16 cellular contexts compared by ENCODE assay signal in genomic region chr1:64183380-64183984, GRCh38. TPM values are rescaled to one million over a fixed set of nuclear protein-coding genes. Genes with fewer than 3 reads are reported as not detected.
A peak's percentile ranks its signal among the peaks of the same experiment; 100 is the strongest.
DNase-seq lines count a peak whose midpoint lies in the region; ATAC-seq and TF ChIP-seq lines count a peak whose summit lies in the region.
"Had no signal": no experiment of that assay in that cellular context is flagged by ENCODE, and none has a peak within 500 bp of the region (broad histone marks: within the 10 kb centered on the region; RNA-seq: fewer than 3 reads in every experiment).

No MANE protein-coding gene starts in this region.

- H3K27me3 ChIP-seq in GM23338 (ENCODE audit: insufficient read depth) (no peaks in the 10 kb centered on the region), neutrophil (no peaks in the 10 kb centered on the region)

- no peaks in the 10 kb centered on the region for H3K79me2 ChIP-seq in GM23338 (replicated peaks; ENCODE audit: insufficient read depth)

- H2AFZ ChIP-seq in GM23338: no peak overlapping the region

- no peaks in the 10 kb centered on the region; the same call in 1 of the 2 replicates for H3K9me2 ChIP-seq in GM23338 (ENCODE audit: insufficient read depth)

- no peak overlapping the region for H3K4me3 Mint-ChIP-seq in GM23338
- H3K4me3 Mint-ChIP-seq: natural killer cell treated with Interleukin-12 subunit alpha and Interleukin-12 subunit beta and Interleukin-15 and Interleukin-18, amount 100 ng/mL, for 72 hours; type B pancreatic cell had no signal

- TF ChIP-seq CTCF in GM23338 (conservative IDR thresholded peaks at IDR 0.05; ENCODE audit: low read depth in 2 of 2) (no peak), choroid plexus epithelial cell (conservative IDR thresholded peaks at IDR 0.05; ENCODE audit: low read depth, low read length) (no peak), neutrophil (IDR thresholded peaks at IDR 0.05) (no peak)

- ATAC-seq in GM23338: peak; percentile 73
- no peak for ATAC-seq in GM19395 (IDR thresholded peaks at IDR 0.05; ENCODE audit: unreplicated experiment)
- ATAC-seq in HG03135 (IDR thresholded peaks at IDR 0.05; ENCODE audit: unreplicated experiment): no peak
- ATAC-seq: HCT116; natural killer cell treated with Interleukin-12 subunit alpha and Interleukin-12 subunit beta and Interleukin-15 and Interleukin-18, amount 100 ng/mL, for 72 hours had no signal

- no peak overlapping the region for H3K4me2 ChIP-seq in GM23338

- peaks cover 10% of the 10 kb centered on the region for H3K27me3 Mint-ChIP-seq in GM23338 (ENCODE audit: insufficient read depth, low read depth, poor library complexity)
- H3K27me3 Mint-ChIP-seq: type B pancreatic cell had no signal

- no peaks in the 10 kb centered on the region for H3K36me3 ChIP-seq in GM23338 (ENCODE audit: insufficient read depth)
- no peaks in the 10 kb centered on the region for H3K36me3 ChIP-seq in neutrophil

- H3K27ac ChIP-seq in GM23338 (ENCODE audit: low read depth): no peak overlapping the region
- peak overlapping the region; percentile 44 for H3K27ac ChIP-seq in neutrophil

- no peaks in the 10 kb centered on the region for H3K9me3 Mint-ChIP-seq in GM23338
- H3K9me3 Mint-ChIP-seq: natural killer cell treated with Interleukin-12 subunit alpha and Interleukin-12 subunit beta and Interleukin-15 and Interleukin-18, amount 100 ng/mL, for 72 hours; type B pancreatic cell had no signal

- H3K4me3 ChIP-seq in GM23338 (no peak overlapping the region), choroid plexus epithelial cell (ENCODE audit: low read depth, low read length) (no peak overlapping the region), neutrophil (ENCODE audit: low read depth in 1 of 2, low read length in 1 of 2) (no peak overlapping the region)

- H3K4me1 Mint-ChIP-seq in GM23338: peaks cover 23% of the 10 kb centered on the region

- H4K20me1 ChIP-seq in GM23338 (replicated peaks; ENCODE audit: insufficient read depth): no peaks in the 10 kb centered on the region

- H3K4me1 ChIP-seq in GM23338 (ENCODE audit: insufficient read depth) (peaks cover 4% of the 10 kb centered on the region), neutrophil (ENCODE audit: control insufficient read depth in 1 of 2, insufficient read depth in 1 of 2, low read depth in 1 of 2, low read length in 1 of 2) (peaks cover 3 to 10% of the 10 kb centered on the region in 2 experiments)

- H3K36me3 Mint-ChIP-seq in GM23338 (ENCODE audit: low read depth): peaks cover 11% of the 10 kb centered on the region
- H3K36me3 Mint-ChIP-seq: natural killer cell treated with Interleukin-12 subunit alpha and Interleukin-12 subunit beta and Interleukin-15 and Interleukin-18, amount 100 ng/mL, for 72 hours had no signal

- H3F3A ChIP-seq in GM23338 (replicated peaks; ENCODE audit: low read depth): 0 out of 2 replicates have a peak, but pooled peaks cover 4% of the 10 kb centered on the region

- DNase-seq in GM23338 (ENCODE audit: low spot score) (peak; percentile 70), NCI-H510A treated with DMSO at 0.1 percent for 48 hours (lab: John Stamatoyannopoulos, UW) (peak; percentile 72), choroid plexus epithelial cell (ENCODE audit: low read depth) (peak; percentile 53), SKM-1 (lab: John Stamatoyannopoulos, UW; ENCODE audit: unreplicated experiment) (no peak)
- DNase-seq in activated CD4-positive, alpha-beta T cell treated with anti-CD3 and anti-CD28 coated beads for 48 hours: no peak
- DNase-seq: activated naive CD4-positive, alpha-beta T cell treated with anti-CD3 and anti-CD28 coated beads, Interleukin-2, amount 50 U/mL, for 16 hours; NCI-H187 treated with DMSO at 0.1 percent for 48 hours; OCI-M1 had no signal

- peak overlapping the region; percentile 15; the same call in 1 of the 2 replicates for H3K27ac Mint-ChIP-seq in GM23338
- H3K27ac Mint-ChIP-seq: natural killer cell treated with Interleukin-12 subunit alpha and Interleukin-12 subunit beta and Interleukin-15 and Interleukin-18, amount 100 ng/mL, for 72 hours; type B pancreatic cell had no signal

- no peaks in the 10 kb centered on the region for H3K9me3 ChIP-seq in neutrophil

TF ChIP-seq in GM23338, 12 proteins besides CTCF, POLR2A, EP300 and RAD21:
- no peak for TF ChIP-seq ETS1 (IDR thresholded peaks at IDR 0.05)
- TF ChIP-seq STAT1 (IDR thresholded peaks at IDR 0.05; ENCODE audit: unreplicated experiment): no peak
- peak; percentile 45; the same call in 1 of the 2 replicates for TF ChIP-seq POLR2AphosphoS5 (IDR thresholded peaks at IDR 0.05; ENCODE audit: low read depth)
- TF ChIP-seq NANOG (IDR thresholded peaks at IDR 0.05; ENCODE audit: borderline replicate concordance): no peak
- 0 out of 2 replicates have a peak, but pooled peaks have one; percentile 28 for TF ChIP-seq ZNF462 (CRISPR knock-in tag; IDR thresholded peaks at IDR 0.05)

RNA-seq across cellular contexts. Expression of gene UBE2U, which starts 19.9 kb away (rescaled TPM):
- total RNA-seq in GM23338 (2014; rRNA removed; shearing (Covaris generic)): not detected in 2 replicates
- polyA plus RNA-seq in GM23338 (2016; fragmentation: Nextera tagmentation; extraction: Ambion mirVana): not detected in 2 replicates
- total RNA-seq: activated CD8-positive, alpha-beta memory T cell treated with anti-CD3 and anti-CD28 coated beads for 36 hours; kidney epithelial cell; natural killer cell treated with Interleukin-12 subunit alpha and Interleukin-12 subunit beta and Interleukin-15 and Interleukin-18, amount 100 ng/mL, for 72 hours had no signal

Comparison
In these comparisons a context has a peak if more than half of its experiments do, and no peak if none do; other contexts are left out.
1. DNase-seq: peak in GM23338 (single experiment), NCI-H510A treated with DMSO at 0.1 percent for 48 hours (single experiment) and choroid plexus epithelial cell (single experiment); none in activated CD4-positive, alpha-beta T cell treated with anti-CD3 and anti-CD28 coated beads for 48 hours (single experiment) and SKM-1 (single experiment).